In genomic region chr16:57797526-57798266, GRCh38 we compare ENCODE assay signal across 8 cellular contexts. TPM values are rescaled to one million over a fixed set of nuclear protein-coding genes. Genes with fewer than 3 reads are reported as not detected.
A peak's percentile ranks its signal among the peaks of the same experiment; 100 is the strongest.
DNase-seq lines count a peak whose midpoint lies in the region; ATAC-seq lines count a peak whose summit lies in the region.

No MANE protein-coding gene starts in this region.

- no peak overlapping the region for H3K27ac Mint-ChIP-seq in effector memory CD8-positive, alpha-beta T cell

- H3K4me1 Mint-ChIP-seq in effector memory CD8-positive, alpha-beta T cell (ENCODE audit: low read depth in 2 of 2), result peaks cover 30 to 31% of the 10 kb centered on the region in 2 donors

- no peak overlapping the region for H3K4me3 Mint-ChIP-seq in effector memory CD8-positive, alpha-beta T cell

- H3K9me3 Mint-ChIP-seq in effector memory CD8-positive, alpha-beta T cell, result no peaks in the 10 kb centered on the region

- no peak for ATAC-seq in effector memory CD8-positive, alpha-beta T cell (replicated peaks)
- ATAC-seq in HG03457 (IDR thresholded peaks at IDR 0.05; ENCODE audit: unreplicated experiment) (no peak), GM21381 (IDR thresholded peaks at IDR 0.05; ENCODE audit: unreplicated experiment) (no peak)

- H3K27me3 Mint-ChIP-seq in effector memory CD8-positive, alpha-beta T cell, result no peaks in the 10 kb centered on the region

- H3K36me3 Mint-ChIP-seq in effector memory CD8-positive, alpha-beta T cell (ENCODE audit: insufficient read depth), result peaks cover 11% of the 10 kb centered on the region

- peak; percentile 94 for DNase-seq in HPDE6-E6E7 (ENCODE audit: extremely low spot score)
- DNase-seq in amniotic epithelial cell (ENCODE audit: low read depth), result peak; percentile 55
- DNase-seq in iPS-NIHi11 (ENCODE audit: low spot score), result peak; percentile 75
- DNase-seq in renal cortical epithelial cell (ENCODE audit: low read depth), result peak; percentile 90
- no peak for DNase-seq in stimulated activated CD4-positive, alpha-beta T cell treated with anti-CD3 and anti-CD28 coated beads, Interleukin-4, amount 100 ng/mL, for 1 hour
- no peak for DNase-seq in effector memory CD8-positive, alpha-beta T cell

RNA-seq across cellular contexts. Expression of gene KIFC3, which starts 4.6 kb away (rescaled TPM):
- 160 and 445 TPM in 2 replicates for total RNA-seq in renal cortical epithelial cell

Comparison
In these comparisons a context has a peak if more than half of its experiments do, and no peak if none do; other contexts are left out.
1. DNase-seq: peak in HPDE6-E6E7 (single experiment), amniotic epithelial cell (single experiment), iPS-NIHi11 (single experiment) and renal cortical epithelial cell (single experiment); none in stimulated activated CD4-positive, alpha-beta T cell treated with anti-CD3 and anti-CD28 coated beads, Interleukin-4, amount 100 ng/mL, for 1 hour (single experiment) and effector memory CD8-positive, alpha-beta T cell (0 of 3).